Comparison of ENCODE assay signal across 12 cellular contexts in genomic region chr5:78530342-78531096, GRCh38.
DNase-seq lines count a peak whose midpoint lies in the region; ATAC-seq, FAIRE-seq and TF ChIP-seq lines count a peak whose summit lies in the region.
"Had no signal": no experiment of that assay in that cellular context is flagged by ENCODE, and none has a peak within 500 bp of the region (broad histone marks: within the 10 kb centered on the region; RNA-seq: fewer than 3 reads in every experiment).

No MANE protein-coding gene starts in this region.

- H3K4me2 ChIP-seq in endothelial cell of umbilical vein (ENCODE audit: insufficient read depth, low read length), result peak overlapping the region; percentile 49

- H2AFZ ChIP-seq in endothelial cell of umbilical vein (ENCODE audit: low read depth, low read length), result no peak overlapping the region

- dilution Hi-C loops in endothelial cell of umbilical vein (cut with MboI; ENCODE audit: extremely low pct_ligation_motif_present, low sequenced_read_pairs), result no loop called here

- H3K27ac Mint-ChIP-seq in osteocyte (ENCODE audit: unreplicated experiment), result peak overlapping the region; percentile 82
- H3K27ac Mint-ChIP-seq: activated naive CD4-positive, alpha-beta T cell treated with anti-CD3 and anti-CD28 coated beads for 36 hours had no signal

- H3K27ac ChIP-seq in Panc1 (ENCODE audit: low read length) (no peak overlapping the region), endothelial cell of umbilical vein (ENCODE audit: insufficient read depth, low read depth, low read length) (peak overlapping the region; percentile 99)
- H3K27ac ChIP-seq: right lobe of liver had no signal

- no peak for TF ChIP-seq CTCF in Panc1 (IDR thresholded peaks at IDR 0.05)
- no peak for TF ChIP-seq CTCF in endothelial cell of umbilical vein (IDR thresholded peaks at IDR 0.05; ENCODE audit: extremely low read depth in 1 of 2, insufficient read depth in 1 of 2, low read depth in 1 of 2, low read length in 2 of 2)
- TF ChIP-seq CTCF in osteocyte (IDR thresholded peaks at IDR 0.05), result no peak

- no peaks in the 10 kb centered on the region for H3K36me3 Mint-ChIP-seq in osteocyte (ENCODE audit: unreplicated experiment)

- no peaks in the 10 kb centered on the region for H3K9me3 ChIP-seq in Panc1 (ENCODE audit: control insufficient read depth, insufficient read depth, low read depth, low read length)
- no peaks in the 10 kb centered on the region for H3K9me3 ChIP-seq in endothelial cell of umbilical vein (replicated peaks; ENCODE audit: control insufficient read depth, insufficient read depth, low read length)
- H3K9me3 ChIP-seq: right lobe of liver had no signal

- POLR2A ChIA-PET in Panc1 (lab: Charles Lee) (no interaction called here), endothelial cell of umbilical vein (lab: Charles Lee) (no interaction called here)

- peak overlapping the region; percentile 75 for H3K9ac ChIP-seq in endothelial cell of umbilical vein (replicated peaks; ENCODE audit: extremely low read depth, insufficient read depth, low read length)

- no peaks in the 10 kb centered on the region for H4K20me1 ChIP-seq in endothelial cell of umbilical vein (replicated peaks; ENCODE audit: control insufficient read depth, extremely low read depth, insufficient read depth, low read length)

- H3K9me1 ChIP-seq in endothelial cell of umbilical vein (replicated peaks; ENCODE audit: control insufficient read depth, extremely low read depth, insufficient read depth, low read length), result no peaks in the 10 kb centered on the region

- FAIRE-seq in endothelial cell of umbilical vein (lab: Jason Lieb, UNC), result peak; percentile 87

- no peaks in the 10 kb centered on the region for H3K27me3 ChIP-seq in Panc1 (ENCODE audit: control insufficient read depth, insufficient read depth, low read length)
- no peaks in the 10 kb centered on the region for H3K27me3 ChIP-seq in endothelial cell of umbilical vein (ENCODE audit: control insufficient read depth in 2 of 2, insufficient read depth in 2 of 2, low read length in 2 of 2)
- H3K27me3 ChIP-seq: right lobe of liver had no signal

- no peak for TF ChIP-seq POLR2A in endothelial cell of umbilical vein (IDR thresholded peaks at IDR 0.05; ENCODE audit: low read depth, low read length)

- H3K79me2 ChIP-seq in endothelial cell of umbilical vein (ENCODE audit: control insufficient read depth, insufficient read depth, low read length), result peaks cover 2% of the 10 kb centered on the region

- no peaks in the 10 kb centered on the region for H3K36me3 ChIP-seq in Panc1 (ENCODE audit: control insufficient read depth, insufficient read depth, low read length)
- no peaks in the 10 kb centered on the region for H3K36me3 ChIP-seq in endothelial cell of umbilical vein (ENCODE audit: control insufficient read depth in 2 of 2, extremely low read depth in 1 of 2, insufficient read depth in 2 of 2, low read length in 2 of 2)
- H3K36me3 ChIP-seq: right lobe of liver had no signal

- H3K27me3 Mint-ChIP-seq in osteocyte (ENCODE audit: unreplicated experiment), result no peaks in the 10 kb centered on the region

- H3K4me3 Mint-ChIP-seq in osteocyte (ENCODE audit: unreplicated experiment), result no peak overlapping the region
- H3K4me3 Mint-ChIP-seq: activated naive CD4-positive, alpha-beta T cell treated with anti-CD3 and anti-CD28 coated beads for 36 hours had no signal

- in situ Hi-C loops in Panc1 (cut with HindIII; ENCODE audit: low pct_unique_long_range_greater_than_20kb, low sequenced_read_pairs), result no loop called here

- H3K4me3 ChIP-seq in Panc1 (ENCODE audit: low read depth in 2 of 2, low read length in 2 of 2), result no peak overlapping the region
- no peak overlapping the region for H3K4me3 ChIP-seq in endothelial cell of umbilical vein (replicated peaks in 1 of 3; ENCODE audit: insufficient read depth in 1 of 3, low read depth in 1 of 3, low read length in 3 of 3)
- H3K4me3 ChIP-seq: right lobe of liver had no signal

- H3K4me1 ChIP-seq in Panc1 (ENCODE audit: control insufficient read depth, insufficient read depth, low read length), result no peaks in the 10 kb centered on the region
- H3K4me1 ChIP-seq in endothelial cell of umbilical vein (ENCODE audit: control insufficient read depth, extremely low read depth, insufficient read depth, low read length), result peaks cover 55% of the 10 kb centered on the region
- H3K4me1 ChIP-seq: right lobe of liver had no signal

- CTCF ChIA-PET in Panc1 (lab: Charles Lee), result no interaction called here
- CTCF ChIA-PET in endothelial cell of umbilical vein (lab: Charles Lee), result interaction anchor here (1.5 to 1.7 kb wide), 3 partner anchors 11 to 63 kb away, joined by 5 to 6 read pairs (median 6); no protein-coding TSS in a partner anchor

- H3K4me1 Mint-ChIP-seq in osteocyte (ENCODE audit: unreplicated experiment), result peaks cover 79% of the 10 kb centered on the region

- DNase-seq in EL (peak; percentile 90), Panc1 (ENCODE audit: low read depth, low spot score) (no peak), endothelial cell of umbilical vein (ENCODE audit: low read depth, low spot score) (peak; percentile 87), osteocyte (ENCODE audit: extremely low spot score, unreplicated experiment) (no peak), SKM-1 (lab: John Stamatoyannopoulos, UW; ENCODE audit: unreplicated experiment) (no peak), pons (ENCODE audit: low spot score) (no peak)
- DNase-seq: activated CD4-positive, CD25-positive, alpha-beta regulatory T cell treated with anti-CD3 and anti-CD28 coated beads, Interleukin-2, amount 50 U/mL, for 72 hours; activated naive CD4-positive, alpha-beta T cell treated with anti-CD3 and anti-CD28 coated beads for 36 hours; NCI-H187; right lobe of liver had no signal

- no TSS peak for BruUV-seq in Panc1 (replicated peaks; lab: Mats Ljungman, UMichigan)
- no TSS peak for BruUV-seq in endothelial cell of umbilical vein (replicated peaks; lab: Mats Ljungman, UMichigan)

- intact Hi-C loops in Panc1 (cut with micrococcal nuclease; ENCODE audit: unreplicated experiment) (loop anchor here (10.0 kb wide), 2 partner anchors 104 to 354 kb away; no protein-coding TSS in a partner anchor), endothelial cell of umbilical vein (cut with micrococcal nuclease) (loop anchor here (10.0 kb wide), 1 partner anchor 434 kb away; no protein-coding TSS in a partner anchor)

- H3K9me3 Mint-ChIP-seq in osteocyte (ENCODE audit: unreplicated experiment), result no peaks in the 10 kb centered on the region
- H3K9me3 Mint-ChIP-seq: activated naive CD4-positive, alpha-beta T cell treated with anti-CD3 and anti-CD28 coated beads for 36 hours had no signal

- ATAC-seq in Panc1, result peak; percentile 27; the same call in 1 of the 2 replicates
- ATAC-seq in GM19397 (IDR thresholded peaks at IDR 0.05; ENCODE audit: unreplicated experiment), result no peak
- ATAC-seq in HG03442 (IDR thresholded peaks at IDR 0.05; ENCODE audit: unreplicated experiment), result no peak

TF ChIP-seq in endothelial cell of umbilical vein, 7 proteins besides CTCF, POLR2A, EP300 and RAD21:
- TF ChIP-seq GATA2 (IDR thresholded peaks at IDR 0.05; ENCODE audit: insufficient read depth, insufficient read length, low read depth, low read length) (peak; percentile 90), MYC (IDR thresholded peaks at IDR 0.05; ENCODE audit: low read depth, low read length) (no peak), POLR2AphosphoS5 (IDR thresholded peaks at IDR 0.05; ENCODE audit: insufficient read depth, low read depth, low read length) (peak; percentile 51), MAX (IDR thresholded peaks at IDR 0.05; ENCODE audit: insufficient read depth, insufficient read length) (no peak), JUN (IDR thresholded peaks at IDR 0.05; ENCODE audit: borderline replicate concordance, insufficient read depth, insufficient read length, low read depth) (peak; percentile 61), EZH2 (IDR thresholded peaks at IDR 0.05; ENCODE audit: borderline replicate concordance, low read depth, low read length, severe bottlenecking) (no peak), FOS (IDR thresholded peaks at IDR 0.05; ENCODE audit: borderline replicate concordance, insufficient read depth, low read length) (peak; percentile 87)

Comparison
In these comparisons a context has a peak if more than half of its experiments do, and no peak if none do; other contexts are left out.
1. DNase-seq: peak in EL (single experiment) and endothelial cell of umbilical vein (single experiment); none in Panc1 (single experiment), osteocyte (single experiment), SKM-1 (single experiment) and pons (single experiment).